In the genomic region with DNA sequence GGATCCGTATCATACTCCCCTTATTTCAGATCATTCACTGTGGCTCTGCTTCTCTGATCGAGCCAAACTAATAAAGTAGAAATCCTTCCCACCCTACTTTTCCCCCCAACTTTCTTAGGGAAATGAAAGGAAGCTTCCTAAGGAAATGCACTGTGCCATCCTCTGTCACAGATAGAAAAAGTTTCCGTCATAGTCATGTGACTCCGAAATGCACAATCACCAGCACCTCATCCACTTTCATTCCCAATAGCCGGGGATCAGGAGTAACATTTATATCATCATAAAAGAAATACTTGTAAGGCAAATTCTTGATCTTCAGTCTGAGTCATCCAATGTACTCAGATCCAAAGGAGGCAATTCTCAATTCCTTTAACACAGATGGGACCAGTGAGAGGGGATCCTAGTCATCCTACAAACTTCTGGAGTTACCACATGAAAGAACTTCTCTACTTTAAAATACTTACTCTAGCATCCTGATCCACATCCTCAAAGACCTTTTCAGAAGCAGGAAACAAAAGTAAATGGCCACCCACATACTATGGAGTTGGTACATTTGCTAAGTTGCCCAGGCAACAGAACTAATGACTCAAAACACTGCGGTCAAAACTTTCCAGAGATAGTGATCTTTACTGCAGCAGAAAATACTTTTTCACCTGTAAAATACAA, we compare ENCODE assay signal across 13 cellular contexts.
DNase-seq lines count a peak whose midpoint lies in the region; FAIRE-seq and TF ChIP-seq lines count a peak whose summit lies in the region.
"Had no signal": no experiment of that assay in that cellular context is flagged by ENCODE, and none has a peak within 500 bp of the region (broad histone marks: within the 10 kb centered on the region; RNA-seq: fewer than 3 reads in every experiment).

No MANE protein-coding gene starts in this region.

- H2BK120ac ChIP-seq in mesenchymal stem cell (ENCODE audit: low read depth, low read length) = no peak overlapping the region

- H3K36me3 ChIP-seq in astrocyte (ENCODE audit: insufficient read depth, low read length) (no peaks in the 10 kb centered on the region), mesenchymal stem cell (ENCODE audit: control insufficient read depth in 1 of 2, insufficient read depth in 2 of 2, low read depth in 1 of 2, low read length in 2 of 2) (no peaks in the 10 kb centered on the region), thyroid gland (no peaks in the 10 kb centered on the region)

- no peak overlapping the region for H3K14ac ChIP-seq in mesenchymal stem cell (ENCODE audit: low read length in 2 of 2)

- H2BK5ac ChIP-seq in mesenchymal stem cell (ENCODE audit: low read depth, low read length, poor library complexity, severe bottlenecking) = no peak overlapping the region

- H2BK12ac ChIP-seq in mesenchymal stem cell (ENCODE audit: low read length in 2 of 2) = no peak overlapping the region

- H3K27ac Mint-ChIP-seq in astrocyte (ENCODE audit: unreplicated experiment) = peak overlapping the region; percentile 97
- H3K27ac Mint-ChIP-seq: activated naive CD4-positive, alpha-beta T cell treated with anti-CD3 and anti-CD28 coated beads for 36 hours had no signal

- H3K4me1 Mint-ChIP-seq in astrocyte (ENCODE audit: low read depth, unreplicated experiment) = peaks cover 26% of the 10 kb centered on the region

- H3K4me3 ChIP-seq in astrocyte (ENCODE audit: insufficient read depth, low read depth, low read length) (no peak overlapping the region), mesenchymal stem cell (ENCODE audit: insufficient read depth in 1 of 2, low read depth in 1 of 2, low read length in 2 of 2) (no peak overlapping the region), thyroid gland (replicated peaks in 1 of 3) (no peak overlapping the region)

- peak overlapping the region; percentile 86 for H3K27ac ChIP-seq in astrocyte (ENCODE audit: low read depth, low read length)
- no peak overlapping the region for H3K27ac ChIP-seq in mesenchymal stem cell (ENCODE audit: low read length, poor library complexity, severe bottlenecking)
- H3K27ac ChIP-seq in thyroid gland = no peak overlapping the region
- H3K27ac ChIP-seq: parathyroid adenoma had no signal

- peak overlapping the region; percentile 52 for H3K9ac ChIP-seq in astrocyte (ENCODE audit: low read length)
- peak overlapping the region; percentile 71 for H3K9ac ChIP-seq in mesenchymal stem cell (ENCODE audit: low read length)
- H3K9ac ChIP-seq: parathyroid adenoma had no signal

- 91% methylated on average over 6 of the region's 6 CpGs for whole genome bisulfite sequencing in mesenchymal stem cell
- WGBS in thyroid gland, 2 donors = 95 to 96% methylated on average over 6 of the region's 6 CpGs

- H3K4me2 ChIP-seq in astrocyte (ENCODE audit: low read length) = peak overlapping the region; percentile 45
- no peak overlapping the region for H3K4me2 ChIP-seq in mesenchymal stem cell (ENCODE audit: low read length, poor library complexity, severe bottlenecking)

- TF ChIP-seq POLR2A in thyroid gland (IDR thresholded peaks at IDR 0.05) = no peak

- intact Hi-C loops in thyroid gland (cut with DNase I) = no loop called here

- H3K79me2 ChIP-seq in astrocyte (ENCODE audit: insufficient read depth, low read length) = no peaks in the 10 kb centered on the region
- H3K79me2 ChIP-seq: parathyroid adenoma had no signal

- H3K18ac ChIP-seq in mesenchymal stem cell (ENCODE audit: low read depth in 1 of 2, low read length in 2 of 2) = no peak overlapping the region

- FAIRE-seq in astrocyte (lab: Jason Lieb, UNC) = peak; percentile 94
- FAIRE-seq: endometrium had no signal

- H3K36me3 Mint-ChIP-seq in astrocyte (ENCODE audit: low read depth, unreplicated experiment) = no peaks in the 10 kb centered on the region

- TF ChIP-seq CTCF in astrocyte (IDR thresholded peaks at IDR 0.05; ENCODE audit: insufficient read depth, low read depth, low read length) (no peak), thyroid gland (IDR thresholded peaks at IDR 0.05) (no peak)

- H3K23ac ChIP-seq in mesenchymal stem cell (ENCODE audit: low read length in 2 of 2) = no peak overlapping the region

- H3K4ac ChIP-seq in mesenchymal stem cell (ENCODE audit: low read depth in 1 of 2, low read length in 2 of 2) = no peak overlapping the region

- H3K4me1 ChIP-seq in astrocyte (ENCODE audit: insufficient read depth, low read length) = peaks cover 16% of the 10 kb centered on the region
- H3K4me1 ChIP-seq in mesenchymal stem cell (ENCODE audit: control insufficient read depth, insufficient read depth, low read depth, low read length) = no peaks in the 10 kb centered on the region
- no peaks in the 10 kb centered on the region for H3K4me1 ChIP-seq in thyroid gland
- H3K4me1 ChIP-seq: parathyroid adenoma had no signal

- H4K20me1 ChIP-seq in astrocyte (ENCODE audit: insufficient read depth, low read length) = no peaks in the 10 kb centered on the region

- H3K27me3 ChIP-seq in astrocyte (ENCODE audit: insufficient read depth, low read length) (no peaks in the 10 kb centered on the region), mesenchymal stem cell (ENCODE audit: control insufficient read depth in 1 of 2, insufficient read depth in 1 of 2, low read length in 2 of 2) (no peaks in the 10 kb centered on the region), thyroid gland (no peaks in the 10 kb centered on the region)

- no peak overlapping the region for H2BK15ac ChIP-seq in mesenchymal stem cell (ENCODE audit: low read depth, poor library complexity, severe bottlenecking)

- H4K91ac ChIP-seq in mesenchymal stem cell (ENCODE audit: low read length) = no peak overlapping the region

- no peak overlapping the region for H2AK5ac ChIP-seq in mesenchymal stem cell (ENCODE audit: low read length, severe bottlenecking)

- no peaks in the 10 kb centered on the region for H3K79me1 ChIP-seq in mesenchymal stem cell (replicated peaks; ENCODE audit: low read length, poor library complexity, severe bottlenecking)

- H3K9me3 Mint-ChIP-seq in astrocyte (ENCODE audit: unreplicated experiment) = no peaks in the 10 kb centered on the region

- DNase-seq in GM04504 (ENCODE audit: low read depth) (peak; percentile 1), HPDE6-E6E7 (ENCODE audit: extremely low spot score) (peak; percentile 40), astrocyte (ENCODE audit: low read depth) (peak; percentile 100), mesenchymal stem cell (peak; percentile 79), thyroid gland (no peak), mucosa of gallbladder (ENCODE audit: low spot score) (no peak), middle frontal gyrus (ENCODE audit: extremely low spot score, low spot score) (no peak), hepatic stellate cell (ENCODE audit: low spot score) (no peak)
- DNase-seq: activated CD4-positive, alpha-beta T cell treated with anti-CD3 and anti-CD28 coated beads for 1 hour; activated naive CD4-positive, alpha-beta T cell treated with anti-CD3 and anti-CD28 coated beads for 36 hours; NCI-H2081 had no signal

- H3K9me3 ChIP-seq in astrocyte (ENCODE audit: insufficient read depth, low read depth, low read length) (no peaks in the 10 kb centered on the region), mesenchymal stem cell (ENCODE audit: control insufficient read depth, low read length) (no peaks in the 10 kb centered on the region), thyroid gland (no peaks in the 10 kb centered on the region)

- H4K8ac ChIP-seq in mesenchymal stem cell (ENCODE audit: low read length) = no peak overlapping the region

- H2AFZ ChIP-seq in astrocyte (ENCODE audit: low read depth, low read length) = no peak overlapping the region
- no peak overlapping the region for H2AFZ ChIP-seq in mesenchymal stem cell (ENCODE audit: low read depth, low read length)
- H2AFZ ChIP-seq: parathyroid adenoma had no signal

- H3K4me3 Mint-ChIP-seq in astrocyte (ENCODE audit: unreplicated experiment) = no peak overlapping the region
- H3K4me3 Mint-ChIP-seq: activated naive CD4-positive, alpha-beta T cell treated with anti-CD3 and anti-CD28 coated beads for 36 hours had no signal

- H3K27me3 Mint-ChIP-seq in astrocyte (ENCODE audit: low read depth, unreplicated experiment) = no peaks in the 10 kb centered on the region

Comparison
In these comparisons a context has a peak if more than half of its experiments do, and no peak if none do; other contexts are left out.
1. DNase-seq: peak in GM04504 (single experiment), HPDE6-E6E7 (single experiment), astrocyte (single experiment) and mesenchymal stem cell (single experiment); none in thyroid gland (0 of 2), mucosa of gallbladder (single experiment), middle frontal gyrus (single experiment) and hepatic stellate cell (single experiment).